In genomic region chr18:37505321-37505720, GRCh38 we compare ENCODE assay signal across 35 cellular contexts.
"Had no signal": no experiment of that assay in that cellular context is flagged by ENCODE, and none has a peak within 500 bp of the region (broad histone marks: within the 10 kb centered on the region; RNA-seq: fewer than 3 reads in every experiment).

No MANE protein-coding gene starts in this region.

- DNase-seq: activated B cell treated with CpG ODN at 0.5 μM for 24 hours; activated CD4-positive, alpha-beta memory T cell treated with anti-CD3 and anti-CD28 coated beads for 36 hours; activated CD4-positive, alpha-beta T cell treated with anti-CD3 and anti-CD28 coated beads for 4 hours; activated CD4-positive, alpha-beta T cell treated with anti-CD3 and anti-CD28 coated beads, Interleukin-2, amount 10 ng/mL, durations not matched to agents 24 days and 14 days; activated CD4-positive, alpha-beta T cell treated with anti-CD3 and anti-CD28 coated beads, Interleukin-2, amount 50 U/mL, for 1 hour; activated CD4-positive, alpha-beta T cell treated with anti-CD3 and anti-CD28 coated beads, Interleukin-2, amount 50 U/mL, for 4 hours; activated CD4-positive, CD25-positive, alpha-beta regulatory T cell treated with anti-CD3 and anti-CD28 coated beads, Interleukin-2, amount 50 U/mL, for 72 hours; activated CD8-positive, alpha-beta memory T cell treated with anti-CD3 and anti-CD28 coated beads, Interleukin-2, amount 50 U/mL, for 4 hours; activated CD8-positive, alpha-beta T cell treated with anti-CD3 and anti-CD28 coated beads for 36 hours; activated effector memory CD4-positive, alpha-beta T cell treated with anti-CD3 and anti-CD28 coated beads, Interleukin-2, amount 50 U/mL, for 16 hours; activated gamma-delta T cell treated with Interleukin-2 at 50 U/mL for 16 hours; activated naive CD4-positive, alpha-beta T cell; activated naive CD4-positive, alpha-beta T cell treated with anti-CD3 and anti-CD28 coated beads for 36 hours; activated naive CD4-positive, alpha-beta T cell treated with anti-CD3 and anti-CD28 coated beads, Interleukin-2, amount 50 U/mL, for 16 hours; activated naive CD8-positive, alpha-beta T cell treated with anti-CD3 and anti-CD28 coated beads for 36 hours; activated T-cell treated with anti-CD3 and anti-CD28 coated beads for 4 hours; activated T-cell treated with anti-CD3 and anti-CD28 coated beads, Interleukin-2, amount 50 U/mL, for 1 hour; activated T-cell treated with anti-CD3 and anti-CD28 coated beads, Interleukin-2, amount 50 U/mL, for 4 hours; activated T-cell treated with anti-CD3 and anti-CD28 coated beads, Interleukin-2, amount 50 U/mL, for 72 hours; adrenal gland; amniotic stem cell; aorta; body of pancreas; cerebellar nuclear complex; T-helper 1 cell; T-helper 2 cell; T-helper 9 cell had no signal

- H3K9me3 ChIP-seq: adrenal gland had no signal

- H3K36me3 ChIP-seq: adrenal gland, cardiac muscle cell had no signal

- H3K4me3 ChIP-seq: adrenal gland, body of pancreas, cardiac muscle cell had no signal

- H3K4me3 Mint-ChIP-seq: activated B cell treated with CpG ODN at 0.5 μM for 24 hours; activated CD4-positive, alpha-beta memory T cell treated with anti-CD3 and anti-CD28 coated beads for 36 hours; activated CD4-positive, alpha-beta T cell treated with anti-CD3 and anti-CD28 coated beads, Interleukin-2, amount 10 ng/mL, durations not matched to agents 24 days and 14 days; activated CD8-positive, alpha-beta T cell treated with anti-CD3 and anti-CD28 coated beads for 36 hours; activated naive CD4-positive, alpha-beta T cell treated with anti-CD3 and anti-CD28 coated beads for 36 hours; activated naive CD8-positive, alpha-beta T cell treated with anti-CD3 and anti-CD28 coated beads for 36 hours; activated T-cell treated with anti-CD3 and anti-CD28 coated beads, Interleukin-2, amount 50 U/mL, for 4 hours; activated T-cell treated with anti-CD3 and anti-CD28 coated beads, Interleukin-2, amount 50 U/mL, for 72 hours; activated T-helper 1 cell treated with anti-CD3 and anti-CD28 coated beads, Interleukin-12 subunit alpha, Interleukin-12 subunit beta, Interleukin-2, Interleukin-4 antibody, amounts not matched to agents 30 ng/mL and 10 ng/mL and 1 ng/mL, durations not matched to agents 14 hours and 24 hours and 36 hours; activated T-helper 17 cell treated with anti-CD3 and anti-CD28 coated beads, Interleukin-2, amount 50 U/mL, for 72 hours; central memory CD8-positive, alpha-beta T cell; T-helper 1 cell treated with Interleukin-12 subunit alpha and Interleukin-12 subunit beta and Interleukin-4 antibody, amounts not matched to agents 30 μg/mL and 1 μg/mL, for 36 hours; T-helper 2 cell treated with Interferon-gamma antibody and Interleukin-4, amounts not matched to agents 5 μg/mL and 100 μg/mL, for 36 hours had no signal

- ATAC-seq: activated CD8-positive, alpha-beta T cell treated with anti-CD3 and anti-CD28 coated beads for 36 hours; activated naive CD4-positive, alpha-beta T cell treated with anti-CD3 and anti-CD28 coated beads, Interleukin-2, amount 50 U/mL, for 72 hours; activated T-cell treated with anti-CD3 and anti-CD28 coated beads, Interleukin-2, amount 50 U/mL, for 4 hours; activated T-cell treated with anti-CD3 and anti-CD28 coated beads, Interleukin-2, amount 50 U/mL, for 72 hours; activated T-helper 17 cell treated with anti-CD3 and anti-CD28 coated beads, Interleukin-2, amount 50 U/mL, for 72 hours; body of pancreas had no signal

- H3K9me3 Mint-ChIP-seq: activated CD4-positive, alpha-beta T cell treated with anti-CD3 and anti-CD28 coated beads, Interleukin-2, amount 10 ng/mL, durations not matched to agents 24 days and 14 days; activated T-helper 1 cell treated with anti-CD3 and anti-CD28 coated beads, Interleukin-12 subunit alpha, Interleukin-12 subunit beta, Interleukin-2, Interleukin-4 antibody, amounts not matched to agents 30 ng/mL and 10 ng/mL and 1 ng/mL, durations not matched to agents 14 hours and 24 hours and 36 hours; T-helper 1 cell treated with Interleukin-12 subunit alpha and Interleukin-12 subunit beta and Interleukin-4 antibody, amounts not matched to agents 30 μg/mL and 1 μg/mL, for 36 hours had no signal

- H3K27me3 ChIP-seq: adrenal gland, body of pancreas, cardiac muscle cell had no signal

- H3K27me3 Mint-ChIP-seq: activated CD4-positive, alpha-beta T cell treated with anti-CD3 and anti-CD28 coated beads, Interleukin-2, amount 10 ng/mL, durations not matched to agents 24 days and 14 days had no signal

- H3K36me3 Mint-ChIP-seq: activated CD4-positive, alpha-beta memory T cell treated with anti-CD3 and anti-CD28 coated beads for 36 hours; activated naive CD4-positive, alpha-beta T cell treated with anti-CD3 and anti-CD28 coated beads, Interleukin-2, amount 50 U/mL, for 72 hours; activated naive CD8-positive, alpha-beta T cell treated with anti-CD3 and anti-CD28 coated beads for 36 hours had no signal

- H3K4me1 Mint-ChIP-seq: activated B cell treated with CpG ODN at 0.5 μM for 24 hours; activated CD4-positive, alpha-beta T cell treated with anti-CD3 and anti-CD28 coated beads, Interleukin-2, amount 10 ng/mL, durations not matched to agents 24 days and 14 days; activated naive CD8-positive, alpha-beta T cell treated with anti-CD3 and anti-CD28 coated beads for 36 hours; activated T-helper 17 cell treated with anti-CD3 and anti-CD28 coated beads, Interleukin-2, amount 50 U/mL, for 72 hours; central memory CD8-positive, alpha-beta T cell had no signal

- H3K4me1 ChIP-seq: adrenal gland, body of pancreas had no signal

- H3K27ac ChIP-seq: adrenal gland, body of pancreas, cardiac muscle cell, VCaP had no signal

- H3K27ac Mint-ChIP-seq: activated B cell treated with CpG ODN at 0.5 μM for 24 hours; activated CD4-positive, alpha-beta memory T cell treated with anti-CD3 and anti-CD28 coated beads for 36 hours; activated CD4-positive, alpha-beta T cell treated with anti-CD3 and anti-CD28 coated beads, Interleukin-2, amount 10 ng/mL, durations not matched to agents 24 days and 14 days; activated CD8-positive, alpha-beta T cell treated with anti-CD3 and anti-CD28 coated beads for 36 hours; activated naive CD4-positive, alpha-beta T cell treated with anti-CD3 and anti-CD28 coated beads for 36 hours; activated naive CD4-positive, alpha-beta T cell treated with anti-CD3 and anti-CD28 coated beads, Interleukin-2, amount 50 U/mL, for 72 hours; activated naive CD8-positive, alpha-beta T cell treated with anti-CD3 and anti-CD28 coated beads for 36 hours; activated T-cell treated with anti-CD3 and anti-CD28 coated beads, Interleukin-2, amount 50 U/mL, for 72 hours; activated T-helper 1 cell treated with anti-CD3 and anti-CD28 coated beads, Interleukin-12 subunit alpha, Interleukin-12 subunit beta, Interleukin-2, Interleukin-4 antibody, amounts not matched to agents 30 ng/mL and 10 ng/mL and 1 ng/mL, durations not matched to agents 14 hours and 24 hours and 36 hours; activated T-helper 17 cell treated with anti-CD3 and anti-CD28 coated beads, Interleukin-2, amount 50 U/mL, for 72 hours; T-helper 1 cell treated with Interleukin-12 subunit alpha and Interleukin-12 subunit beta and Interleukin-4 antibody, amounts not matched to agents 30 μg/mL and 1 μg/mL, for 36 hours; T-helper 2 cell treated with Interferon-gamma antibody and Interleukin-4, amounts not matched to agents 5 μg/mL and 100 μg/mL, for 36 hours had no signal
